ENCODE assay signal across 8 cellular contexts in the genomic region with DNA sequence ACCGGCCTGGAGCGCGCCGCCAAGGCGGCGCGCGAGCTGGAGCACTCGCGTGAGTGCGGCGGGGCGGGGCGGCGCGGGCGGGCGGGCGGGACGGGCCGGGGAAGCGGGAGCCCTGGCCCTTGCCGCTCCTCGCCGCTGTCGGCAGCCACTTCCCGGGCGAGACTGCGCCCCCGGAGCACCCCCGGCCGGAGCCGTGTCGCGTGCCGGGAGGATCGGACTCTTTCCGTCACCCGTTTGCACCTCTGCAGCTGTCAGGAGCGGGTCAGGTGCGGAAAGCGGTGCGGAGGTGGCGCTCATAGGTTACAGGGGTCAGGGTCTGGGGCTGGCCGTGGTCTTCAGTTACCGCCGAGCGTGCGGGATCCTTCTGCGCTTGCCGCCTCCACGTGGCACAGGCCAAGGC. TPM values are rescaled to one million over a fixed set of nuclear protein-coding genes. Genes with fewer than 3 reads are reported as not detected.
DNase-seq lines count a peak whose midpoint lies in the region; ATAC-seq and TF ChIP-seq lines count a peak whose summit lies in the region.
"Not testable (repeated sequence)": the region's sequence is repeated elsewhere in the genome, so short reads cannot be mapped to it uniquely, and the experiment has no call there.

No MANE protein-coding gene starts in this region.

- H2AK5ac ChIP-seq in mesenchymal stem cell (ENCODE audit: low read length, severe bottlenecking): not testable (repeated sequence)

- H3K14ac ChIP-seq in mesenchymal stem cell (ENCODE audit: low read length in 2 of 2): not testable (repeated sequence)

- not testable (repeated sequence) for H2BK15ac ChIP-seq in mesenchymal stem cell (ENCODE audit: low read depth, poor library complexity, severe bottlenecking)

- H3K36me3 Mint-ChIP-seq in activated naive CD8-positive, alpha-beta T cell treated with anti-CD3 and anti-CD28 coated beads, Interleukin-2, amount 10 ng/mL, durations not matched to agents 7 days and 5 days: not testable (repeated sequence)

- DNase-seq in AG04450 (ENCODE audit: low read depth, low spot score); fibroblast of lung (ENCODE audit: low read depth in 2 of 2); smooth muscle cell (lab: John Stamatoyannopoulos, UW; ENCODE audit: unreplicated experiment): not testable (repeated sequence)
- DNase-seq in T-helper 9 cell (peak; percentile 14), mesenchymal stem cell (peak; percentile 21)
- DNase-seq in activated naive CD8-positive, alpha-beta T cell treated with anti-CD3 and anti-CD28 coated beads, Interleukin-2, amount 10 ng/mL, durations not matched to agents 7 days and 5 days: peak; percentile 61

- H3K27me3 Mint-ChIP-seq in activated naive CD8-positive, alpha-beta T cell treated with anti-CD3 and anti-CD28 coated beads, Interleukin-2, amount 10 ng/mL, durations not matched to agents 7 days and 5 days: not testable (repeated sequence)

- not testable (repeated sequence) for H4K8ac ChIP-seq in mesenchymal stem cell (ENCODE audit: low read length)

- H3K4me1 ChIP-seq in HUES48 (ENCODE audit: control insufficient read depth, insufficient read depth, low read length); fibroblast of lung (ENCODE audit: control insufficient read depth, extremely low read depth, insufficient read depth, low read length); mesenchymal stem cell (ENCODE audit: control insufficient read depth, insufficient read depth, low read depth, low read length); smooth muscle cell (ENCODE audit: low read depth): not testable (repeated sequence)

- H3K36me3 ChIP-seq in HUES48 (ENCODE audit: control insufficient read depth, insufficient read depth, low read length): peaks cover 13% of the 10 kb centered on the region
- not testable (repeated sequence) for H3K36me3 ChIP-seq in fibroblast of lung (ENCODE audit: control insufficient read depth, insufficient read depth, low read length); smooth muscle cell (ENCODE audit: low read depth)
- peaks cover 11 to 25% of the 10 kb centered on the region in 2 experiments for H3K36me3 ChIP-seq in mesenchymal stem cell (ENCODE audit: control insufficient read depth in 1 of 2, insufficient read depth in 2 of 2, low read depth in 1 of 2, low read length in 2 of 2)

- not testable (repeated sequence) for H3K9me3 ChIP-seq in AG04450 (ENCODE audit: control insufficient read depth, insufficient read depth, low read length); HUES48 (ENCODE audit: control insufficient read depth, insufficient read depth, low read length); fibroblast of lung (ENCODE audit: control insufficient read depth, insufficient read depth, low read depth, low read length); mesenchymal stem cell (ENCODE audit: control insufficient read depth, low read length); smooth muscle cell (replicated peaks; ENCODE audit: low read depth)

- H3K4me3 ChIP-seq in AG04450 (ENCODE audit: low read depth, low read length) (peak overlapping the region; percentile 60), HUES48 (ENCODE audit: low read depth, low read length) (peak overlapping the region; percentile 88), fibroblast of lung (replicated peaks in 1 of 4; ENCODE audit: control extremely low read depth in 1 of 4, insufficient read depth in 1 of 4, low read depth in 3 of 4, low read length in 4 of 4) (peak overlapping the region in 2 of 4 experiments; percentile 55 to 88), mesenchymal stem cell (ENCODE audit: insufficient read depth in 1 of 2, low read depth in 1 of 2, low read length in 2 of 2) (peak overlapping the region; percentile 73 to 75), smooth muscle cell (peak overlapping the region; percentile 65)

- not testable (repeated sequence) for H4K20me1 ChIP-seq in fibroblast of lung (ENCODE audit: control insufficient read depth, extremely low read depth, insufficient read depth, low read length); smooth muscle cell (ENCODE audit: low read depth)

- H3K9me3 Mint-ChIP-seq in activated naive CD8-positive, alpha-beta T cell treated with anti-CD3 and anti-CD28 coated beads, Interleukin-2, amount 10 ng/mL, durations not matched to agents 7 days and 5 days: not testable (repeated sequence)

- CTCF ChIA-PET in AG04450 (lab: Charles Lee): not testable (repeated sequence)

- not testable (repeated sequence) for H3K79me1 ChIP-seq in mesenchymal stem cell (replicated peaks; ENCODE audit: low read length, poor library complexity, severe bottlenecking)

- not testable (repeated sequence) for H3K27ac ChIP-seq in AG04450 (ENCODE audit: low read depth, low read length); HUES48 (ENCODE audit: low read depth, low read length); mesenchymal stem cell (ENCODE audit: low read length, poor library complexity, severe bottlenecking)
- H3K27ac ChIP-seq in fibroblast of lung (ENCODE audit: insufficient read depth, low read length) (peak overlapping the region; percentile 61), smooth muscle cell (ENCODE audit: low read depth) (peak overlapping the region; percentile 59)

- not testable (repeated sequence) for H4K91ac ChIP-seq in mesenchymal stem cell (ENCODE audit: low read length)

- H3K18ac ChIP-seq in mesenchymal stem cell (ENCODE audit: low read depth in 1 of 2, low read length in 2 of 2): not testable (repeated sequence)

- H3K27ac Mint-ChIP-seq in activated naive CD8-positive, alpha-beta T cell treated with anti-CD3 and anti-CD28 coated beads, Interleukin-2, amount 10 ng/mL, durations not matched to agents 7 days and 5 days: not testable (repeated sequence)

- peak overlapping the region; percentile 69 for H3K4me3 Mint-ChIP-seq in activated naive CD8-positive, alpha-beta T cell treated with anti-CD3 and anti-CD28 coated beads, Interleukin-2, amount 10 ng/mL, durations not matched to agents 7 days and 5 days

- H2BK120ac ChIP-seq in mesenchymal stem cell (ENCODE audit: low read depth, low read length): not testable (repeated sequence)

- H2BK5ac ChIP-seq in mesenchymal stem cell (ENCODE audit: low read depth, low read length, poor library complexity, severe bottlenecking): not testable (repeated sequence)

- not testable (repeated sequence) for H3F3A ChIP-seq in smooth muscle cell (ENCODE audit: low read depth)

- not testable (repeated sequence) for H3K4ac ChIP-seq in mesenchymal stem cell (ENCODE audit: low read depth in 1 of 2, low read length in 2 of 2)

- peak; percentile 12 for ATAC-seq in GM21360 (IDR thresholded peaks at IDR 0.05; ENCODE audit: unreplicated experiment)
- ATAC-seq in activated naive CD8-positive, alpha-beta T cell treated with anti-CD3 and anti-CD28 coated beads, Interleukin-2, amount 10 ng/mL, durations not matched to agents 7 days and 5 days (ENCODE audit: low read depth): peak; percentile 24

- H3K79me2 ChIP-seq in fibroblast of lung (ENCODE audit: control insufficient read depth, insufficient read depth, low read length) (peaks cover 25% of the 10 kb centered on the region), smooth muscle cell (ENCODE audit: low read depth) (peaks cover 20% of the 10 kb centered on the region)

- not testable (repeated sequence) for H3K9ac ChIP-seq in HUES48 (ENCODE audit: low read depth, low read length)
- H3K9ac ChIP-seq in fibroblast of lung (ENCODE audit: insufficient read depth, low read length) (peak overlapping the region; percentile 59), mesenchymal stem cell (ENCODE audit: low read length) (peak overlapping the region; percentile 81), smooth muscle cell (ENCODE audit: low read depth) (peak overlapping the region; percentile 77)

- TF ChIP-seq CTCF in AG04450 (IDR thresholded peaks at IDR 0.05; ENCODE audit: low read depth, low read length); fibroblast of lung (conservative IDR thresholded peaks at IDR 0.05 in 1 of 2, IDR thresholded peaks at IDR 0.05 in 1 of 2; ENCODE audit: low read depth in 1 of 2, low read length in 2 of 2); smooth muscle cell (IDR thresholded peaks at IDR 0.05; ENCODE audit: borderline replicate concordance, insufficient read depth, poor library complexity, severe bottlenecking): not testable (repeated sequence)

- 0% methylated on average over 3 of the region's 52 CpGs for WGBS in mesenchymal stem cell
- 2% methylated on average over 18 of the region's 52 CpGs for WGBS in smooth muscle cell (ENCODE audit: low lambda C conversion rate)

- POLR2A ChIA-PET in AG04450 (lab: Yijun Ruan, JAX); activated naive CD8-positive, alpha-beta T cell treated with anti-CD3 and anti-CD28 coated beads, Interleukin-2, amount 10 ng/mL, durations not matched to agents 7 days and 5 days (lab: Charles Lee): not testable (repeated sequence)

- H2BK12ac ChIP-seq in mesenchymal stem cell (ENCODE audit: low read length in 2 of 2): not testable (repeated sequence)

- H3K23ac ChIP-seq in mesenchymal stem cell (ENCODE audit: low read length in 2 of 2): not testable (repeated sequence)

- H3K27me3 ChIP-seq in AG04450 (ENCODE audit: control insufficient read depth, insufficient read depth, low read length); HUES48 (ENCODE audit: control insufficient read depth, insufficient read depth, low read length); fibroblast of lung (ENCODE audit: control insufficient read depth, insufficient read depth, low read length); mesenchymal stem cell (ENCODE audit: control insufficient read depth in 1 of 2, insufficient read depth in 1 of 2, low read length in 2 of 2); smooth muscle cell (ENCODE audit: low read depth): not testable (repeated sequence)

- not testable (repeated sequence) for H3K4me2 ChIP-seq in fibroblast of lung (ENCODE audit: extremely low read depth, insufficient read depth, low read length)
- H3K4me2 ChIP-seq in mesenchymal stem cell (ENCODE audit: low read length, poor library complexity, severe bottlenecking) (peak overlapping the region; percentile 55), smooth muscle cell (peak overlapping the region; percentile 91)

- not testable (repeated sequence) for H2AFZ ChIP-seq in fibroblast of lung (ENCODE audit: low read length); mesenchymal stem cell (ENCODE audit: low read depth, low read length); smooth muscle cell (ENCODE audit: low read depth)

- not testable (repeated sequence) for H3K4me1 Mint-ChIP-seq in activated naive CD8-positive, alpha-beta T cell treated with anti-CD3 and anti-CD28 coated beads, Interleukin-2, amount 10 ng/mL, durations not matched to agents 7 days and 5 days

RNA-seq across cellular contexts. Expression of a gene that starts 0.5 kb away (rescaled TPM):
- polyA plus RNA-seq in AG04450 (2011; rRNA removed) (8.5 and 11.0 TPM in 2 replicates), fibroblast of lung (12.5 and 19.8 TPM in 2 replicates), smooth muscle cell (58.0 and 68.7 TPM in 2 replicates)
- polyA minus RNA-seq in AG04450 (2011; rRNA and poly(A)+ RNA removed): 6.8 and 8.2 TPM in 2 replicates
- 10 to 100 TPM; 32.6 to 33.6 TPM for total RNA-seq in activated naive CD8-positive, alpha-beta T cell treated with anti-CD3 and anti-CD28 coated beads, Interleukin-2, amount 10 ng/mL, durations not matched to agents 7 days and 5 days
- total RNA-seq in fibroblast of lung (14.4 and 18.0 TPM in 2 replicates), smooth muscle cell (14.3 and 16.0 TPM in 2 replicates)
- polyA plus RNA-seq in fibroblast of lung (2012): 24.8 and 50.7 TPM in 2 replicates
- 11.7 and 12.7 TPM in 2 replicates for polyA minus RNA-seq in fibroblast of lung (ENCODE audit: low replicate concordance)
- 23.0 TPM for polyA plus RNA-seq in mesenchymal stem cell (2013, experiment 1 of 2)
- 22.7 TPM for polyA plus RNA-seq in mesenchymal stem cell (2013, experiment 2 of 2)

RNA-seq across cellular contexts. Expression of a gene that starts 28.0 kb away (rescaled TPM):
- polyA plus RNA-seq in AG04450 (2011; rRNA removed) (5.1 and 7.2 TPM in 2 replicates), fibroblast of lung (1.3 and 1.4 TPM in 2 replicates), smooth muscle cell (2.7 and 4.0 TPM in 2 replicates)
- polyA minus RNA-seq in AG04450 (2011; rRNA and poly(A)+ RNA removed): 0.74 and 2.6 TPM in 2 replicates
- total RNA-seq in activated naive CD8-positive, alpha-beta T cell treated with anti-CD3 and anti-CD28 coated beads, Interleukin-2, amount 10 ng/mL, durations not matched to agents 7 days and 5 days: 1 to 10 TPM; 1.2 to 1.9 TPM
- total RNA-seq in fibroblast of lung (4.9 and 5.4 TPM in 2 replicates), smooth muscle cell (1.9 and 12.2 TPM in 2 replicates)
- 6.7 TPM in 2 replicates for polyA plus RNA-seq in fibroblast of lung (2012)
- 2.3 TPM in 1 of 2 replicates, not detected in the other for polyA minus RNA-seq in fibroblast of lung (ENCODE audit: low replicate concordance)
- 3.3 TPM for polyA plus RNA-seq in mesenchymal stem cell (2013, experiment 1 of 2)
- polyA plus RNA-seq in mesenchymal stem cell (2013, experiment 2 of 2): 3.3 TPM

RNA-seq across cellular contexts. Expression of a gene that starts 40.9 kb away (rescaled TPM):
- polyA plus RNA-seq in AG04450 (2011; rRNA removed): 7.7 and 10.2 TPM in 2 replicates
- polyA minus RNA-seq in AG04450 (2011; rRNA and poly(A)+ RNA removed): 14.6 and 18.8 TPM in 2 replicates
- total RNA-seq in activated naive CD8-positive, alpha-beta T cell treated with anti-CD3 and anti-CD28 coated beads, Interleukin-2, amount 10 ng/mL, durations not matched to agents 7 days and 5 days: 10 to 100 TPM; 35.2 to 37.9 TPM
- total RNA-seq in fibroblast of lung: 14.4 and 15.0 TPM in 2 replicates
- 7.0 and 11.6 TPM in 2 replicates for polyA plus RNA-seq in fibroblast of lung
- 12.4 and 26.3 TPM in 2 replicates for polyA plus RNA-seq in fibroblast of lung (2012)
- 8.9 and 13.0 TPM in 2 replicates for polyA minus RNA-seq in fibroblast of lung (ENCODE audit: low replicate concordance)
- 13.9 TPM for polyA plus RNA-seq in mesenchymal stem cell (2013, experiment 1 of 2)
- polyA plus RNA-seq in mesenchymal stem cell (2013, experiment 2 of 2): 12.7 TPM
- 6.7 and 8.6 TPM in 2 replicates for total RNA-seq in smooth muscle cell
- 20.2 and 27.4 TPM in 2 replicates for polyA plus RNA-seq in smooth muscle cell
